In the genomic region with DNA sequence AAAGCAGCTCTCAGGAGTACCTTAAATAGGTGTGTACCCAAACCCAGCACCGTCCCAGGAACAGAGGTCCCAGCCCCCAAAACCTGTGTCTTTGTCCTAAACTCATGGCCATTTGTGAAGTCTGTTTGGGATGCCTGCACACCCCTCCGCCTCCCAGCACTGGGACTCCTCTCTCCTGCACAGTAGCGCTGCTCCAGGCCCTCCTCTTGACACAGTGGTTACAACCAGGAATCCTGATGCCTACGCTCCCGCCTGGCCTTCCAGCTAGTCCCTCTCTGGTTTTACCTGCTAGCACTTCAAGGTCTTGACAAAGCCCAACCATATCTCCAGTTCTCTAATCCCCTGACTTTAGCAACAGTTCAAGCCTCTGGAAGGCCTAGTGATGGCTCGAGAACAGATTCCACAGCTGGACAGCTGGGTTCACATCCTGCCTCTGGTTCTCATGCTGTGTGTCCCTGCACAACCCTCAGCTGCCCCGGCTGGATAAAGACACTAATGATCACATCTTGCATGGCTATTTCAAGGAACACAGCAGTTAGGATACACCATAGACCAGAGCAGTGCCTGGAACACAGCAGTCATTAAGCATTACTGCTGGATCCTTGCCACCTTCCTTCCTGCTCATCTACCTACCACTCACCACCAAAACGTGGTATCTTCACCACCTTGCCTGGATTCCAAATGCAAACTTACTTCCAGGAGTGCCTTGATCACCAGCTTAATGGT, we compare ENCODE assay signal across 15 cellular contexts. TPM values are rescaled to one million over a fixed set of nuclear protein-coding genes. Genes with fewer than 3 reads are reported as not detected.
DNase-seq lines count a peak whose midpoint lies in the region; ATAC-seq, FAIRE-seq and TF ChIP-seq lines count a peak whose summit lies in the region.
"Had no signal": no experiment of that assay in that cellular context is flagged by ENCODE, and none has a peak within 500 bp of the region (broad histone marks: within the 10 kb centered on the region; RNA-seq: fewer than 3 reads in every experiment).

No MANE protein-coding gene starts in this region.

- no peak overlapping the region for H3K4me2 ChIP-seq in endothelial cell of umbilical vein (ENCODE audit: insufficient read depth, low read length)

- POLR2A ChIA-PET in activated CD4-positive, alpha-beta memory T cell treated with anti-CD3 and anti-CD28 coated beads, Interleukin-2, amount 10 ng/mL, durations not matched to agents 7 days and 5 days (lab: Charles Lee): interaction anchor here (0.6 to 0.7 kb wide), 2 partner anchors 9 to 36 kb away, joined by 3 read pairs; no protein-coding TSS in a partner anchor
- POLR2A ChIA-PET in endothelial cell of umbilical vein (lab: Charles Lee): no interaction called here

- H3K79me2 ChIP-seq in endothelial cell of umbilical vein (ENCODE audit: control insufficient read depth, insufficient read depth, low read length): peaks cover 40% of the 10 kb centered on the region

- no peak overlapping the region for H2AFZ ChIP-seq in endothelial cell of umbilical vein (ENCODE audit: low read depth, low read length)

- H3K9ac ChIP-seq in endothelial cell of umbilical vein (replicated peaks; ENCODE audit: extremely low read depth, insufficient read depth, low read length): no peak overlapping the region

- H3K9me3 Mint-ChIP-seq in activated CD4-positive, alpha-beta memory T cell treated with anti-CD3 and anti-CD28 coated beads, Interleukin-2, amount 10 ng/mL, durations not matched to agents 7 days and 5 days: no peaks in the 10 kb centered on the region
- H3K9me3 Mint-ChIP-seq: H9 had no signal

- H4K20me1 ChIP-seq in endothelial cell of umbilical vein (replicated peaks; ENCODE audit: control insufficient read depth, extremely low read depth, insufficient read depth, low read length): peaks cover 7% of the 10 kb centered on the region

- peak; percentile 31 for FAIRE-seq in endothelial cell of umbilical vein (lab: Jason Lieb, UNC)
- FAIRE-seq: urothelium cell line had no signal

- H3K9me3 ChIP-seq in endothelial cell of umbilical vein (replicated peaks; ENCODE audit: control insufficient read depth, insufficient read depth, low read length): no peaks in the 10 kb centered on the region
- H3K9me3 ChIP-seq: breast epithelium, mucosa of descending colon, stomach had no signal

- BruUV-seq in endothelial cell of umbilical vein (replicated peaks; lab: Mats Ljungman, UMichigan): no TSS peak

- no peaks in the 10 kb centered on the region for H3K27me3 ChIP-seq in endothelial cell of umbilical vein (ENCODE audit: control insufficient read depth in 2 of 2, insufficient read depth in 2 of 2, low read length in 2 of 2)
- H3K27me3 ChIP-seq: breast epithelium, stomach had no signal

- peaks cover 50% of the 10 kb centered on the region for H3K4me1 Mint-ChIP-seq in activated CD4-positive, alpha-beta memory T cell treated with anti-CD3 and anti-CD28 coated beads, Interleukin-2, amount 10 ng/mL, durations not matched to agents 7 days and 5 days

- no peak overlapping the region for H3K4me3 Mint-ChIP-seq in activated CD4-positive, alpha-beta memory T cell treated with anti-CD3 and anti-CD28 coated beads, Interleukin-2, amount 10 ng/mL, durations not matched to agents 7 days and 5 days

- no peaks in the 10 kb centered on the region for H3K4me1 ChIP-seq in endothelial cell of umbilical vein (ENCODE audit: control insufficient read depth, extremely low read depth, insufficient read depth, low read length)

- H3K9me1 ChIP-seq in endothelial cell of umbilical vein (replicated peaks; ENCODE audit: control insufficient read depth, extremely low read depth, insufficient read depth, low read length): no peaks in the 10 kb centered on the region

- H3K27me3 Mint-ChIP-seq in activated CD4-positive, alpha-beta memory T cell treated with anti-CD3 and anti-CD28 coated beads, Interleukin-2, amount 10 ng/mL, durations not matched to agents 7 days and 5 days: no peaks in the 10 kb centered on the region

- no peak for ATAC-seq in Right ventricle myocardium inferior
- ATAC-seq in HG03097 (IDR thresholded peaks at IDR 0.05; ENCODE audit: low FRiP score, unreplicated experiment): no peak
- ATAC-seq in HG03175 (IDR thresholded peaks at IDR 0.05; ENCODE audit: unreplicated experiment): no peak
- ATAC-seq in HG03095 (IDR thresholded peaks at IDR 0.05; ENCODE audit: unreplicated experiment): no peak

- H3K27ac ChIP-seq in endothelial cell of umbilical vein (ENCODE audit: insufficient read depth, low read depth, low read length): no peak overlapping the region

- TF ChIP-seq CTCF in endothelial cell of umbilical vein (IDR thresholded peaks at IDR 0.05; ENCODE audit: extremely low read depth in 1 of 2, insufficient read depth in 1 of 2, low read depth in 1 of 2, low read length in 2 of 2): no peak

- H3K27ac Mint-ChIP-seq in activated CD4-positive, alpha-beta memory T cell treated with anti-CD3 and anti-CD28 coated beads, Interleukin-2, amount 10 ng/mL, durations not matched to agents 7 days and 5 days: peak overlapping the region; percentile 40

- DNase-seq in Right ventricle myocardium inferior (ENCODE audit: missing footprints): peak; percentile 42
- DNase-seq in cardiac septum (ENCODE audit: low spot score): no peak
- DNase-seq in activated CD4-positive, alpha-beta memory T cell treated with anti-CD3 and anti-CD28 coated beads, Interleukin-2, amount 10 ng/mL, durations not matched to agents 7 days and 5 days: no peak
- DNase-seq in endothelial cell of umbilical vein (ENCODE audit: low read depth, low spot score): no peak
- DNase-seq in NCI-H1436 (lab: John Stamatoyannopoulos, UW): no peak
- DNase-seq: NCI-H1048, NCI-H774 had no signal

- peaks cover 40 to 61% of the 10 kb centered on the region in 2 experiments for H3K36me3 ChIP-seq in endothelial cell of umbilical vein (ENCODE audit: control insufficient read depth in 2 of 2, extremely low read depth in 1 of 2, insufficient read depth in 2 of 2, low read length in 2 of 2)

- CTCF ChIA-PET in activated CD4-positive, alpha-beta memory T cell treated with anti-CD3 and anti-CD28 coated beads, Interleukin-2, amount 10 ng/mL, durations not matched to agents 7 days and 5 days (lab: Charles Lee): interaction anchor here (1.0 to 1.3 kb wide), 3 partner anchors 48 to 127 kb away, joined by 3 to 4 read pairs (median 3); no protein-coding TSS in a partner anchor
- CTCF ChIA-PET in endothelial cell of umbilical vein (lab: Charles Lee): interaction anchor here (0.7 to 6.1 kb wide), 5 partner anchors 11 to 127 kb away, joined by 3 to 75 read pairs (median 4); no protein-coding TSS in a partner anchor

- no peak for TF ChIP-seq POLR2A in endothelial cell of umbilical vein (IDR thresholded peaks at IDR 0.05; ENCODE audit: low read depth, low read length)

- H3K4me3 ChIP-seq in endothelial cell of umbilical vein (replicated peaks in 1 of 3; ENCODE audit: insufficient read depth in 1 of 3, low read depth in 1 of 3, low read length in 3 of 3): no peak overlapping the region
- H3K4me3 ChIP-seq: breast epithelium, mucosa of descending colon, stomach had no signal

- dilution Hi-C loops in endothelial cell of umbilical vein (cut with MboI; ENCODE audit: extremely low pct_ligation_motif_present, low sequenced_read_pairs): no loop called here

- peaks cover 81% of the 10 kb centered on the region for H3K36me3 Mint-ChIP-seq in activated CD4-positive, alpha-beta memory T cell treated with anti-CD3 and anti-CD28 coated beads, Interleukin-2, amount 10 ng/mL, durations not matched to agents 7 days and 5 days (ENCODE audit: low read depth)

- intact Hi-C loops in Right ventricle myocardium inferior (cut with DNase I) (no loop called here), cardiac septum (cut with DNase I) (loop anchor here (5.0 kb wide), 2 partner anchors 110 to 125 kb away; no protein-coding TSS in a partner anchor), endothelial cell of umbilical vein (cut with micrococcal nuclease) (loop anchor here (1.0 to 5.0 kb wide), 2 partner anchors 70 to 127 kb away; partner anchors contain the start of gene TAF4)

RNA-seq across cellular contexts. Expression of gene PSMA7, which starts 5.6 kb away (rescaled TPM):
- total RNA-seq in Right ventricle myocardium inferior (230 TPM), cardiac septum (198 TPM), endothelial cell of umbilical vein (389 and 393 TPM in 2 replicates)
- 100 to 1,000 TPM; 243 to 246 TPM for total RNA-seq in activated CD4-positive, alpha-beta memory T cell treated with anti-CD3 and anti-CD28 coated beads, Interleukin-2, amount 10 ng/mL, durations not matched to agents 7 days and 5 days
- polyA plus RNA-seq in endothelial cell of umbilical vein: 783 and 826 TPM in 2 replicates
- 661 and 723 TPM in 2 replicates for polyA plus RNA-seq in endothelial cell of umbilical vein (2011; cell fraction: cytosol; rRNA removed)
- 410 and 499 TPM in 2 replicates for polyA plus RNA-seq in endothelial cell of umbilical vein (2011; cell fraction: nucleus; rRNA removed)
- polyA plus RNA-seq in endothelial cell of umbilical vein (2012): 438 and 526 TPM in 2 replicates
- polyA minus RNA-seq in endothelial cell of umbilical vein: 230 and 251 TPM in 2 replicates
- polyA minus RNA-seq in endothelial cell of umbilical vein (2011; cell fraction: cytosol; rRNA and poly(A)+ RNA removed): 190 TPM
- polyA minus RNA-seq in endothelial cell of umbilical vein (2011; cell fraction: nucleus; rRNA and poly(A)+ RNA removed): 48.9 and 53.7 TPM in 2 replicates

RNA-seq across cellular contexts. Expression of gene SS18L1, which starts 5.9 kb away (rescaled TPM):
- total RNA-seq in Right ventricle myocardium inferior (7.8 TPM), cardiac septum (8.0 TPM), endothelial cell of umbilical vein (21.7 and 22.1 TPM in 2 replicates)
- 10 to 100 TPM; 15.1 to 16.7 TPM for total RNA-seq in activated CD4-positive, alpha-beta memory T cell treated with anti-CD3 and anti-CD28 coated beads, Interleukin-2, amount 10 ng/mL, durations not matched to agents 7 days and 5 days
- 15.4 and 21.0 TPM in 2 replicates for polyA plus RNA-seq in endothelial cell of umbilical vein
- polyA plus RNA-seq in endothelial cell of umbilical vein (2011; cell fraction: cytosol; rRNA removed): 4.9 and 8.4 TPM in 2 replicates
- polyA plus RNA-seq in endothelial cell of umbilical vein (2011; cell fraction: nucleus; rRNA removed): 40.5 and 40.6 TPM in 2 replicates
- polyA plus RNA-seq in endothelial cell of umbilical vein (2012): 8.9 and 11.2 TPM in 2 replicates
- 19.2 and 25.9 TPM in 2 replicates for polyA minus RNA-seq in endothelial cell of umbilical vein
- polyA minus RNA-seq in endothelial cell of umbilical vein (2011; cell fraction: cytosol; rRNA and poly(A)+ RNA removed): 14.1 TPM
- 21.9 and 33.6 TPM in 2 replicates for polyA minus RNA-seq in endothelial cell of umbilical vein (2011; cell fraction: nucleus; rRNA and poly(A)+ RNA removed)

RNA-seq across cellular contexts. Expression of gene LSM14B, which starts 15.4 kb away (rescaled TPM):
- total RNA-seq in Right ventricle myocardium inferior (55.2 TPM), cardiac septum (51.0 TPM), endothelial cell of umbilical vein (31.1 and 34.0 TPM in 2 replicates)
- total RNA-seq in activated CD4-positive, alpha-beta memory T cell treated with anti-CD3 and anti-CD28 coated beads, Interleukin-2, amount 10 ng/mL, durations not matched to agents 7 days and 5 days: 10 to 100 TPM; 38.9 to 39.0 TPM
- 32.5 and 37.0 TPM in 2 replicates for polyA plus RNA-seq in endothelial cell of umbilical vein
- polyA plus RNA-seq in endothelial cell of umbilical vein (2011; cell fraction: cytosol; rRNA removed): 25.5 and 28.8 TPM in 2 replicates
- 29.2 and 29.5 TPM in 2 replicates for polyA plus RNA-seq in endothelial cell of umbilical vein (2011; cell fraction: nucleus; rRNA removed)
- polyA plus RNA-seq in endothelial cell of umbilical vein (2012): 25.4 and 25.9 TPM in 2 replicates
- polyA minus RNA-seq in endothelial cell of umbilical vein: 21.0 and 23.0 TPM in 2 replicates
- 24.1 TPM for polyA minus RNA-seq in endothelial cell of umbilical vein (2011; cell fraction: cytosol; rRNA and poly(A)+ RNA removed)
- polyA minus RNA-seq in endothelial cell of umbilical vein (2011; cell fraction: nucleus; rRNA and poly(A)+ RNA removed): 13.8 and 14.6 TPM in 2 replicates

RNA-seq across cellular contexts. Expression of gene MTG2, which starts 45.2 kb away (rescaled TPM):
- total RNA-seq in Right ventricle myocardium inferior: 21.6 TPM
- 26.6 TPM for total RNA-seq in cardiac septum
- total RNA-seq in activated CD4-positive, alpha-beta memory T cell treated with anti-CD3 and anti-CD28 coated beads, Interleukin-2, amount 10 ng/mL, durations not matched to agents 7 days and 5 days: 10 to 100 TPM; 25.6 to 27.2 TPM
- total RNA-seq in endothelial cell of umbilical vein: 22.1 and 31.6 TPM in 2 replicates
- 19.9 and 22.2 TPM in 2 replicates for polyA plus RNA-seq in endothelial cell of umbilical vein
- polyA plus RNA-seq in endothelial cell of umbilical vein (2011; cell fraction: cytosol; rRNA removed): 17.0 and 17.8 TPM in 2 replicates
- polyA plus RNA-seq in endothelial cell of umbilical vein (2011; cell fraction: nucleus; rRNA removed): 32.3 and 33.8 TPM in 2 replicates
- polyA plus RNA-seq in endothelial cell of umbilical vein (2012): 14.4 and 17.4 TPM in 2 replicates
- 11.5 and 11.9 TPM in 2 replicates for polyA minus RNA-seq in endothelial cell of umbilical vein
- polyA minus RNA-seq in endothelial cell of umbilical vein (2011; cell fraction: cytosol; rRNA and poly(A)+ RNA removed): 20.9 TPM
- 12.4 and 17.0 TPM in 2 replicates for polyA minus RNA-seq in endothelial cell of umbilical vein (2011; cell fraction: nucleus; rRNA and poly(A)+ RNA removed)
